8 cellular contexts compared by ENCODE assay signal in genomic region chr2:156430978-156431358, GRCh38. TPM values are rescaled to one million over a fixed set of nuclear protein-coding genes. Genes with fewer than 3 reads are reported as not detected.
DNase-seq lines count a peak whose midpoint lies in the region; ATAC-seq and TF ChIP-seq lines count a peak whose summit lies in the region.

No MANE protein-coding gene starts in this region.

- TF ChIP-seq CTCF in foreskin fibroblast (IDR thresholded peaks at IDR 0.05; ENCODE audit: low read depth, low read length) = no peak

- H3K79me1 ChIP-seq in neuronal stem cell (ENCODE audit: low read depth, low read length) = no peaks in the 10 kb centered on the region

- H3K27ac ChIP-seq in neuronal stem cell (replicated peaks; ENCODE audit: low read length) = no peak overlapping the region

- H3K18ac ChIP-seq in neuronal stem cell (ENCODE audit: low read length) = no peak overlapping the region

- H3K9me3 ChIP-seq in neuronal stem cell (replicated peaks in 1 of 2; ENCODE audit: control insufficient read depth in 2 of 2, insufficient read depth in 1 of 2, low read depth in 1 of 2, low read length in 2 of 2) = no peaks in the 10 kb centered on the region

- H4K91ac ChIP-seq in neuronal stem cell (ENCODE audit: low read depth, low read length, poor library complexity) = no peak overlapping the region

- H3K9ac ChIP-seq in neuronal stem cell (ENCODE audit: low read depth, low read length, poor library complexity) = no peak overlapping the region

- H2BK120ac ChIP-seq in neuronal stem cell (ENCODE audit: low read depth, low read length) = no peak overlapping the region

- no peak overlapping the region for H2BK12ac ChIP-seq in neuronal stem cell (ENCODE audit: low read length)

- H3K14ac ChIP-seq in neuronal stem cell (ENCODE audit: low read length) = no peak overlapping the region

- H3K4me1 ChIP-seq in neuronal stem cell (ENCODE audit: control insufficient read depth in 2 of 2, insufficient read depth in 1 of 2, low read depth in 1 of 2, low read length in 2 of 2) = peaks cover 0 to 6% of the 10 kb centered on the region in 2 donors

- WGBS in neuronal stem cell (ENCODE audit: extremely low coverage in 2 of 2, insufficient read length in 2 of 2, insufficient replicate concordance in 1 of 2), 2 donors = no CpG with 5 or more reads among the region's 1 CpG

- H3K23ac ChIP-seq in neuronal stem cell (ENCODE audit: low read depth, low read length, poor library complexity) = no peak overlapping the region

- no peak overlapping the region for H4K8ac ChIP-seq in neuronal stem cell (ENCODE audit: low read depth, low read length)

- H2BK15ac ChIP-seq in neuronal stem cell (ENCODE audit: low read length) = no peak overlapping the region

- H3K4me3 ChIP-seq in foreskin fibroblast (ENCODE audit: low read depth in 1 of 2, low read length in 2 of 2) (no peak overlapping the region), neuronal stem cell (ENCODE audit: low read length in 2 of 2) (no peak overlapping the region)

- H2AFZ ChIP-seq in neuronal stem cell (ENCODE audit: low read length) = no peak overlapping the region

- H3K27me3 ChIP-seq in neuronal stem cell (ENCODE audit: control insufficient read depth in 3 of 3, insufficient read depth in 3 of 3, low read depth in 1 of 3, low read length in 3 of 3) = no peaks in the 10 kb centered on the region

- no peak overlapping the region for H3K4me2 ChIP-seq in neuronal stem cell (ENCODE audit: insufficient read depth, low read length, poor library complexity, severe bottlenecking)

- no peak overlapping the region for H2AK5ac ChIP-seq in neuronal stem cell (ENCODE audit: low read depth, low read length)

- ATAC-seq in GM19043 (IDR thresholded peaks at IDR 0.05; ENCODE audit: low read depth, unreplicated experiment) (peak; percentile 50), HG03066 (IDR thresholded peaks at IDR 0.05; ENCODE audit: low read depth, unreplicated experiment) (peak; percentile 61)

- no peak overlapping the region for H2BK5ac ChIP-seq in neuronal stem cell (ENCODE audit: low read length)

- H3K4ac ChIP-seq in neuronal stem cell (ENCODE audit: low read length) = no peak overlapping the region

- DNase-seq in AG08396 (ENCODE audit: low spot score) = peak; percentile 59
- peak; percentile 32 for DNase-seq in RKO (ENCODE audit: low spot score)
- DNase-seq in foreskin fibroblast = peak; percentile 29 to 63
- no peak for DNase-seq in neuronal stem cell (ENCODE audit: low spot score)
- no peak for DNase-seq in NCI-H345 treated with DMSO at 0.1 percent for 48 hours (lab: John Stamatoyannopoulos, UW; ENCODE audit: unreplicated experiment)
- no peak for DNase-seq in NCI-H1048 (lab: John Stamatoyannopoulos, UW)

- no peaks in the 10 kb centered on the region for H3K36me3 ChIP-seq in neuronal stem cell (replicated peaks in 1 of 2; ENCODE audit: control insufficient read depth in 2 of 2, insufficient read depth in 2 of 2, low read length in 2 of 2)

RNA-seq across cellular contexts. Expression of gene GPD2, which starts 5.2 kb away (rescaled TPM):
- 24.9 TPM for polyA plus RNA-seq in neuronal stem cell (2013, experiment 1 of 2)
- 27.8 TPM for polyA plus RNA-seq in neuronal stem cell (2013, experiment 2 of 2)

Comparison
In these comparisons a context has a peak if more than half of its experiments do, and no peak if none do; other contexts are left out.
1. DNase-seq: peak in AG08396 (single experiment), RKO (single experiment) and foreskin fibroblast (2 of 2); none in neuronal stem cell (single experiment), NCI-H345 treated with DMSO at 0.1 percent for 48 hours (single experiment) and NCI-H1048 (single experiment).